ENCODE assay signal across 1 cellular context in genomic region chr2:126668254-126668653, GRCh38.
TF ChIP-seq lines count a peak whose summit lies in the region.

No MANE protein-coding gene starts in this region.

TF ChIP-seq in HEK293T, 16 proteins besides CTCF, POLR2A, EP300 and RAD21:
- no peak for TF ChIP-seq NFRKB (IDR thresholded peaks at IDR 0.05)
- no peak for TF ChIP-seq SP1 (IDR thresholded peaks at IDR 0.05)
- TF ChIP-seq ARNT (IDR thresholded peaks at IDR 0.05), result no peak
- no peak for TF ChIP-seq ZNF384 (IDR thresholded peaks at IDR 0.05)
- TF ChIP-seq FOXA1 (IDR thresholded peaks at IDR 0.05), result no peak
- no peak for TF ChIP-seq ELF4 (IDR thresholded peaks at IDR 0.05)
- no peak for TF ChIP-seq CTBP1 (IDR thresholded peaks at IDR 0.05; ENCODE audit: borderline replicate concordance)
- no peak for TF ChIP-seq LEF1 (IDR thresholded peaks at IDR 0.05; ENCODE audit: borderline replicate concordance)
- no peak for TF ChIP-seq FOXK2 (IDR thresholded peaks at IDR 0.05)
- TF ChIP-seq BHLHE40 (IDR thresholded peaks at IDR 0.05; ENCODE audit: borderline replicate concordance), result no peak
